Comparison of ENCODE assay signal across 16 cellular contexts in genomic region chr13:72973234-72973633, GRCh38.
DNase-seq lines count a peak whose midpoint lies in the region; ATAC-seq and TF ChIP-seq lines count a peak whose summit lies in the region.
"Had no signal": no experiment of that assay in that cellular context is flagged by ENCODE, and none has a peak within 500 bp of the region (broad histone marks: within the 10 kb centered on the region; RNA-seq: fewer than 3 reads in every experiment).

No MANE protein-coding gene starts in this region.

- TF ChIP-seq CTCF in MCF 10A (IDR thresholded peaks at IDR 0.05; ENCODE audit: unreplicated experiment) = no peak
- no peak for TF ChIP-seq CTCF in breast epithelium (IDR thresholded peaks at IDR 0.05)
- no peak for TF ChIP-seq CTCF in HEK293 (tag by site-specific recombination; IDR thresholded peaks at IDR 0.05)
- TF ChIP-seq CTCF in hepatocyte (IDR thresholded peaks at IDR 0.05; ENCODE audit: poor library complexity) = no peak

- TF ChIP-seq POLR2A in breast epithelium (IDR thresholded peaks at IDR 0.05) = no peak

- no peak for DNase-seq in MCF 10A (ENCODE audit: unreplicated experiment)
- DNase-seq in breast epithelium (ENCODE audit: low spot score in 2 of 2) = no peak
- no peak for DNase-seq in memory B cell (ENCODE audit: low spot score in 2 of 2)
- DNase-seq in hepatocyte (ENCODE audit: low spot score) = no peak
- no peak for DNase-seq in cerebellar nuclear complex (lab: John Stamatoyannopoulos, UW)
- DNase-seq: ACHN; CD8-positive, alpha-beta T cell; COR-L47; DND-41; GF-D8; HCEC 1CT; KG1 had no signal

- H3K27me3 ChIP-seq in breast epithelium (no peaks in the 10 kb centered on the region), hepatocyte (no peaks in the 10 kb centered on the region)

- H3K9me3 ChIP-seq in breast epithelium (no peaks in the 10 kb centered on the region), HEK293 (ENCODE audit: control insufficient read depth, insufficient read depth, low read depth, low read length) (no peaks in the 10 kb centered on the region), hepatocyte (ENCODE audit: low read depth) (no peaks in the 10 kb centered on the region)

- H3K4me3 ChIP-seq in breast epithelium (no peak overlapping the region), HEK293 (ENCODE audit: low read depth, low read length) (no peak overlapping the region), hepatocyte (no peak overlapping the region)

- H3K4me3 Mint-ChIP-seq in MCF 10A (ENCODE audit: unreplicated experiment) = no peak overlapping the region
- H3K4me3 Mint-ChIP-seq in memory B cell = no peak overlapping the region
- H3K4me3 Mint-ChIP-seq: CD8-positive, alpha-beta T cell; IgD-negative memory B cell had no signal

- no peaks in the 10 kb centered on the region for H3K9me2 ChIP-seq in hepatocyte (replicated peaks; ENCODE audit: insufficient read depth)

- CTCF ChIA-PET in MCF 10A (lab: Yijun Ruan, JAX) (interaction anchor here (0.6 kb wide), 1 partner anchor 34 kb away, joined by 3 read pairs; no protein-coding TSS in a partner anchor), HEK293 (lab: Yijun Ruan, JAX) (no interaction called here)

- H3K9me3 Mint-ChIP-seq in MCF 10A (ENCODE audit: unreplicated experiment) (no peaks in the 10 kb centered on the region), memory B cell (no peaks in the 10 kb centered on the region)
- H3K9me3 Mint-ChIP-seq: CD8-positive, alpha-beta T cell; IgD-negative memory B cell had no signal

- intact Hi-C loops in MCF 10A (cut with micrococcal nuclease) = no loop called here
- intact Hi-C loops in breast epithelium (cut with DNase I; ENCODE audit: low total_unique reads) = no loop called here

- no peak overlapping the region for H3K27ac ChIP-seq in breast epithelium
- H3K27ac ChIP-seq in HEK293 (ENCODE audit: extremely low read depth, low read depth, low read length) = no peak overlapping the region
- H3K27ac ChIP-seq in hepatocyte = no peak overlapping the region
- H3K27ac ChIP-seq: C4-2B had no signal

- H2AFZ ChIP-seq in hepatocyte = no peak overlapping the region

- no peak for ATAC-seq in memory B cell (ENCODE audit: low read depth)
- ATAC-seq in HG03442 (IDR thresholded peaks at IDR 0.05; ENCODE audit: unreplicated experiment) = no peak
- ATAC-seq: CD8-positive, alpha-beta T cell had no signal

- H4K20me1 ChIP-seq in hepatocyte (ENCODE audit: insufficient read depth, poor library complexity, severe bottlenecking) = no peaks in the 10 kb centered on the region

- H3K4me1 Mint-ChIP-seq in MCF 10A (ENCODE audit: insufficient read depth, unreplicated experiment) (no peaks in the 10 kb centered on the region), memory B cell (no peaks in the 10 kb centered on the region)
- H3K4me1 Mint-ChIP-seq: IgD-negative memory B cell had no signal

- no peaks in the 10 kb centered on the region for H3K79me2 ChIP-seq in hepatocyte

- no TSS peak for BruUV-seq in MCF 10A (replicated peaks; lab: Mats Ljungman, UMichigan)

- H3K36me3 ChIP-seq in breast epithelium (no peaks in the 10 kb centered on the region), HEK293 (ENCODE audit: control insufficient read depth in 2 of 2, insufficient read depth in 1 of 2, low read length in 2 of 2) (peaks cover 0 to 13% of the 10 kb centered on the region in 2 experiments; a peak in 2 of 3 replicates), hepatocyte (replicated peaks; ENCODE audit: insufficient read depth, low read depth) (no peaks in the 10 kb centered on the region)

- 100% methylated on average over 1 of the region's 1 CpG for WGBS in hepatocyte (ENCODE audit: low lambda C conversion rate, missing lambda C conversion rate)

- H3K36me3 Mint-ChIP-seq in MCF 10A (ENCODE audit: insufficient read depth, unreplicated experiment) (peaks cover 14% of the 10 kb centered on the region), memory B cell (peaks cover 19% of the 10 kb centered on the region)

- H3K27ac Mint-ChIP-seq in MCF 10A (ENCODE audit: low read depth, unreplicated experiment) (peak overlapping the region; percentile 24), memory B cell (peak overlapping the region; percentile 7)
- H3K27ac Mint-ChIP-seq: CD8-positive, alpha-beta T cell; IgD-negative memory B cell had no signal

- POLR2A ChIA-PET in MCF 10A (lab: Yijun Ruan, JAX) (interaction anchor here (1.1 kb wide), 1 partner anchor 85 kb away, joined by 9 read pairs; the partner anchor contains the start of gene KLF5), HEK293 (lab: Yijun Ruan, JAX) (no interaction called here)

- H3K4me1 ChIP-seq in breast epithelium = no peaks in the 10 kb centered on the region
- H3K4me1 ChIP-seq in HEK293 (ENCODE audit: control insufficient read depth, insufficient read depth, low read length) = no peaks in the 10 kb centered on the region
- no peaks in the 10 kb centered on the region for H3K4me1 ChIP-seq in hepatocyte (ENCODE audit: insufficient read depth)

- H3K4me2 ChIP-seq in hepatocyte = no peak overlapping the region

- H3K27me3 Mint-ChIP-seq in MCF 10A (ENCODE audit: insufficient read depth, unreplicated experiment) (no peaks in the 10 kb centered on the region), memory B cell (no peaks in the 10 kb centered on the region)
- H3K27me3 Mint-ChIP-seq: IgD-negative memory B cell had no signal

TF ChIP-seq in HEK293, 187 proteins besides CTCF, POLR2A, EP300 and RAD21:
- TF ChIP-seq PRDM1 (tag by site-specific recombination; IDR thresholded peaks at IDR 0.05) (peak; percentile 65), GLIS1 (tag by site-specific recombination; IDR thresholded peaks at IDR 0.05) (no peak), ZNF423 (tag by site-specific recombination; IDR thresholded peaks at IDR 0.05) (no peak), ZNF335 (tag by site-specific recombination; conservative IDR thresholded peaks at IDR 0.05) (no peak), ZNF837 (tag by site-specific recombination; IDR thresholded peaks at IDR 0.05) (no peak), ZNF302 (tag by site-specific recombination; IDR thresholded peaks at IDR 0.05; ENCODE audit: low read depth) (no peak), ZNF560 (tag by site-specific recombination; IDR thresholded peaks at IDR 0.05; ENCODE audit: borderline replicate concordance) (no peak), FEZF1 (tag by site-specific recombination; IDR thresholded peaks at IDR 0.05) (no peak), ZNF214 (tag by site-specific recombination; IDR thresholded peaks at IDR 0.05; ENCODE audit: borderline replicate concordance) (no peak)
